ENCODE assay signal across 8 cellular contexts in the genomic region with DNA sequence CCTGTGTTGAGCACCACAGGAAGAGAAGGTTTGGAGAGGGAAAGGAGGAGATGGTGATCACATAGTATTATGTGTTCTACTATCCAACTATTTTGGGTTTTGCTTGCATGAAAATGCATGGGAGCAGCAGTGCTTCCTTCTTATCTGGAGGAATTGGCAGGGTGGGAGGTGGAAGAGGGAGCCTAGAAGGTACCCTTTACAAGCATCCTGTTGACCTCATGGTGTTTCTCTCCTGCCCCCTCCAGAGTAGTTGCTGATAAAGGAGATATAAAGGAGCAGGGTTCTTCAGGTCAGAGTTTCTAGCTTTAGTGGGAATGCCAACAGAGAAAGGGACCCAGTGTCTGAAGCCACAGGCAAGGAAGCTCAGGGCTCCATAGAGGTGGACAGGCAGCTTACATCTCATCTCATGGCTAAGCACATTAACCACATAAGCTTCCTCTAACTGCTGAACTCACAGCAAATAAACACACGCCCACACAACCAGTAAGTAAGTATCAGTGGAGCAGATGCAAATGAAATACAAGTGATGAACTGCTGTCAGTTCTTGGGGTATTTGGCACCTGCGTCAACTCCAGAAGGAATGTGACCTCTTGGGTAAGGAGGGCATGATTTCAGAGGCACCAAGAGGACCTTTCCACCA.
DNase-seq lines count a peak whose midpoint lies in the region; ATAC-seq and TF ChIP-seq lines count a peak whose summit lies in the region.

No MANE protein-coding gene starts in this region.

- TF ChIP-seq CTCF in suprapubic skin (IDR thresholded peaks at IDR 0.05): no peak
- TF ChIP-seq CTCF in CD14-positive monocyte (IDR thresholded peaks at IDR 0.05): no peak

- no peaks in the 10 kb centered on the region for H3K27me3 Mint-ChIP-seq in activated naive CD4-positive, alpha-beta T cell treated with anti-CD3 and anti-CD28 coated beads for 36 hours (ENCODE audit: low read depth)
- no peaks in the 10 kb centered on the region for H3K27me3 Mint-ChIP-seq in activated CD4-positive, alpha-beta memory T cell treated with anti-CD3 and anti-CD28 coated beads, Interleukin-2, amount 10 ng/mL, durations not matched to agents 7 days and 5 days
- H3K27me3 Mint-ChIP-seq in CD14-positive monocyte (ENCODE audit: low read depth in 3 of 3): peaks cover 0 to 2% (median 0%) of the 10 kb centered on the region in 3 donors

- ATAC-seq in HG03108 (IDR thresholded peaks at IDR 0.05; ENCODE audit: unreplicated experiment) (peak; percentile 85), aorta (ENCODE audit: low FRiP score) (no peak)

- no peak for TF ChIP-seq POLR2A in suprapubic skin (IDR thresholded peaks at IDR 0.05)

- H3K4me3 ChIP-seq in suprapubic skin: no peak overlapping the region
- H3K4me3 ChIP-seq in aorta (ENCODE audit: low read length in 2 of 2): no peak overlapping the region

- H3K36me3 ChIP-seq in suprapubic skin: no peaks in the 10 kb centered on the region
- no peaks in the 10 kb centered on the region for H3K36me3 ChIP-seq in aorta (ENCODE audit: control insufficient read depth in 1 of 2, insufficient read depth in 2 of 2, low read length in 1 of 2)

- CTCF ChIA-PET in activated naive CD4-positive, alpha-beta T cell treated with anti-CD3 and anti-CD28 coated beads for 36 hours (lab: Charles Lee): interaction anchor here (0.5 to 1.9 kb wide), 6 partner anchors 10 to 131 kb away, joined by 3 to 5 read pairs (median 4); no protein-coding TSS in a partner anchor
- CTCF ChIA-PET in activated CD4-positive, alpha-beta memory T cell treated with anti-CD3 and anti-CD28 coated beads, Interleukin-2, amount 10 ng/mL, durations not matched to agents 7 days and 5 days (lab: Charles Lee): no interaction called here

- no peak overlapping the region for H3K4me3 Mint-ChIP-seq in activated naive CD4-positive, alpha-beta T cell treated with anti-CD3 and anti-CD28 coated beads for 36 hours
- H3K4me3 Mint-ChIP-seq in activated CD4-positive, alpha-beta memory T cell treated with anti-CD3 and anti-CD28 coated beads, Interleukin-2, amount 10 ng/mL, durations not matched to agents 7 days and 5 days: no peak overlapping the region
- H3K4me3 Mint-ChIP-seq in CD14-positive monocyte: no peak overlapping the region

- peak; percentile 45 for DNase-seq in activated naive CD4-positive, alpha-beta T cell treated with anti-CD3 and anti-CD28 coated beads for 36 hours
- DNase-seq in activated naive CD4-positive, alpha-beta T cell treated with Interleukin-2 at 50 U/mL for 16 hours: no peak
- DNase-seq in activated CD4-positive, alpha-beta memory T cell treated with anti-CD3 and anti-CD28 coated beads, Interleukin-2, amount 10 ng/mL, durations not matched to agents 7 days and 5 days: peak; percentile 29
- DNase-seq in suprapubic skin (ENCODE audit: low spot score in 2 of 2): no peak
- DNase-seq in CD14-positive monocyte (ENCODE audit: low spot score): no peak
- no peak for DNase-seq in aorta
- no peak for DNase-seq in head of caudate nucleus

- H3K4me1 ChIP-seq in suprapubic skin: peaks cover 30% of the 10 kb centered on the region
- H3K4me1 ChIP-seq in aorta (ENCODE audit: control insufficient read depth in 1 of 2, insufficient read depth in 2 of 2, low read length in 2 of 2): peaks cover 0 to 5% of the 10 kb centered on the region in 2 donors

- H3K27ac Mint-ChIP-seq in activated naive CD4-positive, alpha-beta T cell treated with anti-CD3 and anti-CD28 coated beads for 36 hours: peak overlapping the region; percentile 74
- peak overlapping the region; percentile 81 for H3K27ac Mint-ChIP-seq in activated CD4-positive, alpha-beta memory T cell treated with anti-CD3 and anti-CD28 coated beads, Interleukin-2, amount 10 ng/mL, durations not matched to agents 7 days and 5 days
- peak overlapping the region in 2 of 7 donors; percentile 20 to 57 for H3K27ac Mint-ChIP-seq in CD14-positive monocyte

- POLR2A ChIA-PET in activated CD4-positive, alpha-beta memory T cell treated with anti-CD3 and anti-CD28 coated beads, Interleukin-2, amount 10 ng/mL, durations not matched to agents 7 days and 5 days (lab: Charles Lee): interaction anchor here (0.6 to 5.1 kb wide), 9 partner anchors 22 to 296 kb away, joined by 3 to 46 read pairs (median 5); a partner anchor contains a TSS

- no peak for TF ChIP-seq EP300 in suprapubic skin (IDR thresholded peaks at IDR 0.05)

- H3K36me3 Mint-ChIP-seq in activated naive CD4-positive, alpha-beta T cell treated with anti-CD3 and anti-CD28 coated beads for 36 hours (ENCODE audit: low read depth): no peaks in the 10 kb centered on the region
- H3K36me3 Mint-ChIP-seq in activated CD4-positive, alpha-beta memory T cell treated with anti-CD3 and anti-CD28 coated beads, Interleukin-2, amount 10 ng/mL, durations not matched to agents 7 days and 5 days (ENCODE audit: low read depth): peaks cover 31% of the 10 kb centered on the region
- H3K36me3 Mint-ChIP-seq in CD14-positive monocyte: peaks cover 0 to 5% of the 10 kb centered on the region in 2 donors

- intact Hi-C loops in activated naive CD4-positive, alpha-beta T cell treated with anti-CD3 and anti-CD28 coated beads for 36 hours (cut with micrococcal nuclease): loop anchor here (1.0 to 10.0 kb wide), 2 partner anchors 556 to 868 kb away; a partner anchor contains a TSS
- intact Hi-C loops in CD14-positive monocyte (cut with micrococcal nuclease): no loop called here
- intact Hi-C loops in aorta (cut with DNase I): no loop called here
- intact Hi-C loops in head of caudate nucleus (cut with DNase I): no loop called here

- H3K27ac ChIP-seq in suprapubic skin: peak overlapping the region; percentile 50
- no peak overlapping the region for H3K27ac ChIP-seq in aorta (ENCODE audit: low read depth in 1 of 2, low read length in 2 of 2)

- H3K9me3 Mint-ChIP-seq in activated naive CD4-positive, alpha-beta T cell treated with anti-CD3 and anti-CD28 coated beads for 36 hours: peaks cover 11% of the 10 kb centered on the region
- peaks cover 18% of the 10 kb centered on the region for H3K9me3 Mint-ChIP-seq in activated CD4-positive, alpha-beta memory T cell treated with anti-CD3 and anti-CD28 coated beads, Interleukin-2, amount 10 ng/mL, durations not matched to agents 7 days and 5 days
- H3K9me3 Mint-ChIP-seq in CD14-positive monocyte: peaks cover 0 to 18% (median 7%) of the 10 kb centered on the region in 7 donors

- H3K9me3 ChIP-seq in suprapubic skin (no peaks in the 10 kb centered on the region), aorta (ENCODE audit: control insufficient read depth, low read length) (no peaks in the 10 kb centered on the region)

- H3K27me3 ChIP-seq in suprapubic skin (no peaks in the 10 kb centered on the region), aorta (ENCODE audit: control insufficient read depth in 1 of 2, insufficient read depth in 2 of 2, low read length in 1 of 2) (no peaks in the 10 kb centered on the region)

- peaks cover 58% of the 10 kb centered on the region for H3K4me1 Mint-ChIP-seq in activated naive CD4-positive, alpha-beta T cell treated with anti-CD3 and anti-CD28 coated beads for 36 hours (ENCODE audit: low read depth)
- peaks cover 59% of the 10 kb centered on the region for H3K4me1 Mint-ChIP-seq in activated CD4-positive, alpha-beta memory T cell treated with anti-CD3 and anti-CD28 coated beads, Interleukin-2, amount 10 ng/mL, durations not matched to agents 7 days and 5 days
- H3K4me1 Mint-ChIP-seq in CD14-positive monocyte: peaks cover 51% of the 10 kb centered on the region

- WGBS in suprapubic skin: 43% methylated on average over 2 of the region's 2 CpGs
- 69 to 94% methylated on average over 2 of the region's 2 CpGs for WGBS in aorta, 2 donors

Comparison
In these comparisons a context has a peak if more than half of its experiments do, and no peak if none do; other contexts are left out.
1. DNase-seq: peak in activated naive CD4-positive, alpha-beta T cell treated with anti-CD3 and anti-CD28 coated beads for 36 hours (single experiment) and activated CD4-positive, alpha-beta memory T cell treated with anti-CD3 and anti-CD28 coated beads, Interleukin-2, amount 10 ng/mL, durations not matched to agents 7 days and 5 days (single experiment); none in activated naive CD4-positive, alpha-beta T cell treated with Interleukin-2 at 50 U/mL for 16 hours (single experiment), suprapubic skin (0 of 2), CD14-positive monocyte (single experiment), aorta (0 of 2) and head of caudate nucleus (0 of 42).